ENCODE assay signal across 1 cellular context in genomic region chr6:54907316-54907715, GRCh38.
TF ChIP-seq lines count a peak whose summit lies in the region.

No MANE protein-coding gene starts in this region.

TF ChIP-seq in SK-N-SH, 30 proteins besides CTCF, POLR2A, EP300 and RAD21 (continued from another document):
- no peak for TF ChIP-seq TAF1 (IDR thresholded peaks at IDR 0.05; ENCODE audit: borderline replicate concordance, low read depth, low read length)
